In genomic region chr17:49315551-49315951, GRCh38 we compare ENCODE assay signal across 8 cellular contexts. TPM values are rescaled to one million over a fixed set of nuclear protein-coding genes. Genes with fewer than 3 reads are reported as not detected.
DNase-seq lines count a peak whose midpoint lies in the region; TF ChIP-seq lines count a peak whose summit lies in the region.

No MANE protein-coding gene starts in this region.

- peaks cover 0 to 2% (median 0%) of the 10 kb centered on the region in 3 donors for H3K27me3 Mint-ChIP-seq in immature natural killer cell (ENCODE audit: low read depth in 3 of 3)

- in situ Hi-C loops in T47D (cut with HindIII; ENCODE audit: low pct_unique_long_range_greater_than_20kb, low sequenced_read_pairs), result no loop called here

- H3K27ac Mint-ChIP-seq in immature natural killer cell, result peak overlapping the region; percentile 42 to 94 (median 87)

- peak; percentile 71 for TF ChIP-seq CTCF in WERI-Rb-1 (IDR thresholded peaks at IDR 0.05; ENCODE audit: low read depth, low read length)

- H3K36me3 ChIP-seq in WERI-Rb-1, result peaks cover 24% of the 10 kb centered on the region

- no peak overlapping the region for H3K27ac ChIP-seq in WERI-Rb-1

- H3K27me3 ChIP-seq in WERI-Rb-1 (ENCODE audit: insufficient read depth, low read depth, severe bottlenecking), result no peaks in the 10 kb centered on the region

- peaks cover 0 to 4% (median 3%) of the 10 kb centered on the region in 3 donors for H3K36me3 Mint-ChIP-seq in immature natural killer cell

- no peaks in the 10 kb centered on the region for H3K9me3 Mint-ChIP-seq in immature natural killer cell

- H3K9me3 ChIP-seq in WERI-Rb-1 (ENCODE audit: severe bottlenecking), result no peaks in the 10 kb centered on the region

- H3K4me3 ChIP-seq in WERI-Rb-1 (ENCODE audit: low read depth, low read length), result no peak overlapping the region

- peaks cover 24 to 35% of the 10 kb centered on the region in 2 donors for H3K4me1 Mint-ChIP-seq in immature natural killer cell

- DNase-seq in COR-L47 (lab: John Stamatoyannopoulos, UW) (peak; percentile 32), HCEC 1CT (peak; percentile 91), NCI-H2196 (lab: John Stamatoyannopoulos, UW; ENCODE audit: unreplicated experiment) (peak; percentile 86), WERI-Rb-1 (peak; percentile 66), T47D (ENCODE audit: low read depth in 1 of 2, low spot score in 1 of 2) (peak; percentile 76 to 91), immature natural killer cell (peak; percentile 68 to 78 (median 73)), cerebellar nuclear complex (lab: John Stamatoyannopoulos, UW) (no peak)
- peak; percentile 64 for DNase-seq in stimulated activated CD4-positive, alpha-beta T cell treated with anti-CD3 and anti-CD28 coated beads, Interleukin-12 subunit alpha, Interleukin-12 subunit beta, amount 100 ng/mL, for 4 hours

- H3K4me3 Mint-ChIP-seq in immature natural killer cell, result peak overlapping the region; percentile 75 to 96 (median 88)

RNA-seq across cellular contexts. Expression of gene ZNF652, which starts 46.5 kb away (rescaled TPM):
- 10 to 100 TPM in 2 of 3 donors, 1 to 10 TPM in 1; 9.7 to 25.8 (median 16.0) TPM for polyA plus RNA-seq in immature natural killer cell

Comparison
In these comparisons a context has a peak if more than half of its experiments do, and no peak if none do; other contexts are left out.
1. DNase-seq: peak in COR-L47 (single experiment), HCEC 1CT (single experiment), NCI-H2196 (single experiment), WERI-Rb-1 (single experiment), T47D (2 of 2), immature natural killer cell (3 of 3) and stimulated activated CD4-positive, alpha-beta T cell treated with anti-CD3 and anti-CD28 coated beads, Interleukin-12 subunit alpha, Interleukin-12 subunit beta, amount 100 ng/mL, for 4 hours (single experiment); none in cerebellar nuclear complex (0 of 2).